28 cellular contexts compared by ENCODE assay signal in the genomic region with DNA sequence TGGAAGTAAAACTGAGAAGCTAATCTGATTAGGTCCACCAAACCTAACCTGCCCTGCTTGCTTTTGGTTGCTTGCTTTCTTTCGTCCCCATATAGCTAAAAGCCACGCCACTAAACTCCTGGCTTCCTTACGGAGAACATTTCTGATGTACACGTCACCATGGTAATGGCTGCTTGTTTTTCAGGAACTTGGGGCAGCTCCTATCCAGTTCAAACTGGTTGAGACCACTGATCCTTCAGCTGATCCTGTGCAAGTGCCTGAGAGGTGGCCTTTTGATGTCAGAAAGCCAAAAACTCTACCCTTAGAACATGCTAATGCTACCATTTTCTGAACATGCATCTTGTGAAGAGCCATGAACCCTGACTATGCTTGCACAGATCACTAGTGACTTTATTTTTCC. TPM values are rescaled to one million over a fixed set of nuclear protein-coding genes. Genes with fewer than 3 reads are reported as not detected.
"Had no signal": no experiment of that assay in that cellular context is flagged by ENCODE, and none has a peak within 500 bp of the region (broad histone marks: within the 10 kb centered on the region; RNA-seq: fewer than 3 reads in every experiment).

No MANE protein-coding gene starts in this region.

- DNase-seq: effector memory CD8-positive, alpha-beta T cell; esophagus squamous epithelium; foreskin fibroblast; glutamatergic neuron; immature natural killer cell; left cardiac atrium; left ventricle myocardium superior; mesenchymal stem cell; naive B cell; posterior cingulate gyrus; spleen; stimulated activated CD4-positive, alpha-beta T cell treated with anti-CD3 and anti-CD28 coated beads, Interleukin-2, amount 100 ng/mL, for 24 hours; stimulated activated CD4-positive, alpha-beta T cell treated with anti-CD3 and anti-CD28 coated beads, Interleukin-4, amount 100 ng/mL, for 4 hours; stimulated activated naive CD4-positive, alpha-beta T cell; stomach; substantia nigra; trophoblast cell had no signal

- H3K27ac ChIP-seq: coronary artery, epithelial cell of prostate, esophagus squamous epithelium, gastroesophageal sphincter, spleen, stomach had no signal

- ATAC-seq: effector memory CD8-positive, alpha-beta T cell; gastroesophageal sphincter; left cardiac atrium; left ventricle myocardium superior; sciatic nerve had no signal

- H3K4me3 ChIP-seq: coronary artery, esophagus squamous epithelium, gastroesophageal sphincter, lung, spleen, stomach had no signal

RNA-seq across cellular contexts. Expression of a gene that starts 14.4 kb away (rescaled TPM):
- total RNA-seq: cerebellum, dermis microvascular lymphatic vessel endothelial cell, esophagus squamous epithelium, gastroesophageal sphincter, lung, osteoblast, pulmonary artery endothelial cell, sciatic nerve, spleen, stomach had no signal

RNA-seq across cellular contexts. Expression of a gene that starts 16.1 kb away (rescaled TPM):
- total RNA-seq: cerebellum, dermis microvascular lymphatic vessel endothelial cell, esophagus squamous epithelium, gastroesophageal sphincter, left cardiac atrium, left ventricle myocardium superior, lung, osteoblast, pulmonary artery endothelial cell, sciatic nerve, skeletal muscle tissue, spleen, stomach, urinary bladder had no signal

RNA-seq across cellular contexts. Expression of a gene that starts 20.0 kb away (rescaled TPM):
- total RNA-seq: dermis microvascular lymphatic vessel endothelial cell, osteoblast, pulmonary artery endothelial cell, skeletal muscle tissue had no signal
